13 cellular contexts compared by ENCODE assay signal in genomic region chr6:139990865-139991264, GRCh38.
DNase-seq lines count a peak whose midpoint lies in the region; ATAC-seq and TF ChIP-seq lines count a peak whose summit lies in the region.
"Had no signal": no experiment of that assay in that cellular context is flagged by ENCODE, and none has a peak within 500 bp of the region (broad histone marks: within the 10 kb centered on the region; RNA-seq: fewer than 3 reads in every experiment).

No MANE protein-coding gene starts in this region.

- no peaks in the 10 kb centered on the region for H3K4me1 ChIP-seq in suprapubic skin

- H3K9ac ChIP-seq in SK-N-MC (ENCODE audit: insufficient read length), result peak overlapping the region; percentile 59

- TF ChIP-seq EP300 in suprapubic skin (IDR thresholded peaks at IDR 0.05), result peak; percentile 9

- CTCF ChIA-PET in activated CD8-positive, alpha-beta memory T cell treated with anti-CD3 and anti-CD28 coated beads, Interleukin-2, amount 10 ng/mL, durations not matched to agents 7 days and 5 days (lab: Charles Lee), result interaction anchor here (1.5 kb wide), 1 partner anchor 10 kb away, joined by 3 read pairs; no protein-coding TSS in a partner anchor

- TF ChIP-seq CTCF in fibroblast of mammary gland (conservative IDR thresholded peaks at IDR 0.05; ENCODE audit: control insufficient read depth, insufficient read depth, low read depth, low read length) (no peak), mesothelial cell of epicardium (IDR thresholded peaks at IDR 0.05; ENCODE audit: unreplicated experiment) (no peak), suprapubic skin (IDR thresholded peaks at IDR 0.05) (no peak)

- H3K9me3 ChIP-seq in SK-N-MC (ENCODE audit: low read depth, low read length) (no peaks in the 10 kb centered on the region; the same call in 1 of the 2 replicates), suprapubic skin (no peaks in the 10 kb centered on the region)
- H3K9me3 ChIP-seq: testis had no signal

- WGBS in suprapubic skin, result 51% methylated on average over 5 of the region's 5 CpGs

- no peaks in the 10 kb centered on the region for H3K27me3 ChIP-seq in suprapubic skin
- H3K27me3 ChIP-seq: testis had no signal

- H3K36me3 ChIP-seq in SK-N-MC (ENCODE audit: insufficient read depth, low read length) (0 out of 2 replicates have a peak, but pooled peaks cover 3% of the 10 kb centered on the region), suprapubic skin (no peaks in the 10 kb centered on the region)

- TF ChIP-seq POLR2A in suprapubic skin (IDR thresholded peaks at IDR 0.05), result no peak

- DNase-seq in SK-N-MC (ENCODE audit: low read depth, low spot score) (no peak), fibroblast of mammary gland (ENCODE audit: low read depth) (peak; percentile 32), mesothelial cell of epicardium (ENCODE audit: low spot score in 2 of 2, unreplicated experiment in 2 of 2) (no peak), suprapubic skin (ENCODE audit: low spot score in 2 of 2) (no peak), hypothalamus (lab: John Stamatoyannopoulos, UW) (no peak)
- DNase-seq in activated CD4-positive, CD25-positive, alpha-beta regulatory T cell treated with anti-CD3 and anti-CD28 coated beads, Interleukin-2, amount 50 U/mL, for 72 hours, result no peak
- no peak for DNase-seq in activated CD8-positive, alpha-beta memory T cell treated with anti-CD3 and anti-CD28 coated beads, Interleukin-2, amount 10 ng/mL, durations not matched to agents 7 days and 5 days
- DNase-seq: activated T-cell treated with anti-CD3 and anti-CD28 coated beads, Interleukin-2, amount 50 U/mL, for 24 hours; NCI-H2227 treated with DMSO at 0.1 percent for 48 hours; stimulated activated CD4-positive, alpha-beta T cell treated with anti-CD3 and anti-CD28 coated beads, Interleukin-4, amount 100 ng/mL, for 4 hours; testis had no signal

- no peak for ATAC-seq in GM19395 (IDR thresholded peaks at IDR 0.05; ENCODE audit: unreplicated experiment)
- no peak for ATAC-seq in activated CD8-positive, alpha-beta memory T cell treated with anti-CD3 and anti-CD28 coated beads, Interleukin-2, amount 10 ng/mL, durations not matched to agents 7 days and 5 days
- ATAC-seq: natural killer cell treated with Interleukin-12 subunit alpha and Interleukin-12 subunit beta and Interleukin-15 and Interleukin-18, amount 100 ng/mL, for 72 hours had no signal

- H3K27ac ChIP-seq in SK-N-MC, result peak overlapping the region; percentile 81
- H3K27ac ChIP-seq in suprapubic skin, result peak overlapping the region; percentile 31

- peak overlapping the region; percentile 62 for H3K27ac Mint-ChIP-seq in mesothelial cell of epicardium
- H3K27ac Mint-ChIP-seq in activated CD8-positive, alpha-beta memory T cell treated with anti-CD3 and anti-CD28 coated beads, Interleukin-2, amount 10 ng/mL, durations not matched to agents 7 days and 5 days, result no peak overlapping the region
- H3K27ac Mint-ChIP-seq: activated T-cell treated with anti-CD3 and anti-CD28 coated beads, Interleukin-2, amount 50 U/mL, for 24 hours; natural killer cell treated with Interleukin-12 subunit alpha and Interleukin-12 subunit beta and Interleukin-15 and Interleukin-18, amount 100 ng/mL, for 72 hours had no signal

- peaks cover 39% of the 10 kb centered on the region for H3K4me1 Mint-ChIP-seq in mesothelial cell of epicardium
- H3K4me1 Mint-ChIP-seq in activated CD8-positive, alpha-beta memory T cell treated with anti-CD3 and anti-CD28 coated beads, Interleukin-2, amount 10 ng/mL, durations not matched to agents 7 days and 5 days, result no peaks in the 10 kb centered on the region

- H3K27me3 Mint-ChIP-seq in mesothelial cell of epicardium (ENCODE audit: low read depth), result no peaks in the 10 kb centered on the region
- no peaks in the 10 kb centered on the region for H3K27me3 Mint-ChIP-seq in activated CD8-positive, alpha-beta memory T cell treated with anti-CD3 and anti-CD28 coated beads, Interleukin-2, amount 10 ng/mL, durations not matched to agents 7 days and 5 days
- H3K27me3 Mint-ChIP-seq: activated T-cell treated with anti-CD3 and anti-CD28 coated beads, Interleukin-2, amount 50 U/mL, for 24 hours had no signal

- H3K4me3 ChIP-seq in SK-N-MC (peak overlapping the region; percentile 34; the same call in 1 of the 2 replicates), fibroblast of mammary gland (ENCODE audit: control insufficient read depth, low read depth, low read length) (no peak overlapping the region), suprapubic skin (no peak overlapping the region)
- H3K4me3 ChIP-seq: testis had no signal

- H3K4me3 Mint-ChIP-seq in mesothelial cell of epicardium, result peak overlapping the region; percentile 6
- no peak overlapping the region for H3K4me3 Mint-ChIP-seq in activated CD8-positive, alpha-beta memory T cell treated with anti-CD3 and anti-CD28 coated beads, Interleukin-2, amount 10 ng/mL, durations not matched to agents 7 days and 5 days
- H3K4me3 Mint-ChIP-seq: activated T-cell treated with anti-CD3 and anti-CD28 coated beads, Interleukin-2, amount 50 U/mL, for 24 hours; natural killer cell treated with Interleukin-12 subunit alpha and Interleukin-12 subunit beta and Interleukin-15 and Interleukin-18, amount 100 ng/mL, for 72 hours had no signal

- H3K9me3 Mint-ChIP-seq in mesothelial cell of epicardium, result peaks cover 14% of the 10 kb centered on the region
- no peaks in the 10 kb centered on the region for H3K9me3 Mint-ChIP-seq in activated CD8-positive, alpha-beta memory T cell treated with anti-CD3 and anti-CD28 coated beads, Interleukin-2, amount 10 ng/mL, durations not matched to agents 7 days and 5 days (ENCODE audit: low read depth)
- H3K9me3 Mint-ChIP-seq: natural killer cell treated with Interleukin-12 subunit alpha and Interleukin-12 subunit beta and Interleukin-15 and Interleukin-18, amount 100 ng/mL, for 72 hours had no signal

- H3K36me3 Mint-ChIP-seq in mesothelial cell of epicardium, result peaks cover 6% of the 10 kb centered on the region
- H3K36me3 Mint-ChIP-seq in activated CD8-positive, alpha-beta memory T cell treated with anti-CD3 and anti-CD28 coated beads, Interleukin-2, amount 10 ng/mL, durations not matched to agents 7 days and 5 days, result no peaks in the 10 kb centered on the region
- H3K36me3 Mint-ChIP-seq: natural killer cell treated with Interleukin-12 subunit alpha and Interleukin-12 subunit beta and Interleukin-15 and Interleukin-18, amount 100 ng/mL, for 72 hours had no signal
